In genomic region chr9:125755340-125755739, GRCh38 we compare ENCODE assay signal across 19 cellular contexts. TPM values are rescaled to one million over a fixed set of nuclear protein-coding genes. Genes with fewer than 3 reads are reported as not detected.
A peak's percentile ranks its signal among the peaks of the same experiment; 100 is the strongest.
DNase-seq lines count a peak whose midpoint lies in the region; ATAC-seq and TF ChIP-seq lines count a peak whose summit lies in the region.
"Had no signal": no experiment of that assay in that cellular context is flagged by ENCODE, and none has a peak within 500 bp of the region (broad histone marks: within the 10 kb centered on the region; RNA-seq: fewer than 3 reads in every experiment).

No MANE protein-coding gene starts in this region.

- H3K4me1 ChIP-seq in left lung (peaks cover 11 to 42% of the 10 kb centered on the region in 2 donors), heart left ventricle (peaks cover 0 to 83% (median 39%) of the 10 kb centered on the region in 12 donors)

- H3K27me3 ChIP-seq in left lung, result no peaks in the 10 kb centered on the region
- no peaks in the 10 kb centered on the region for H3K27me3 ChIP-seq in heart left ventricle
- H3K27me3 ChIP-seq: stomach had no signal

- ATAC-seq in left lung (peak; percentile 17), heart left ventricle (no peak)
- ATAC-seq: natural killer cell treated with Interleukin-12 subunit alpha and Interleukin-12 subunit beta and Interleukin-15 and Interleukin-18, amount 100 ng/mL, for 72 hours; Right ventricle myocardium inferior had no signal

- H3K36me3 ChIP-seq in SK-N-MC (ENCODE audit: insufficient read depth, low read length) (no peaks in the 10 kb centered on the region), left lung (no peaks in the 10 kb centered on the region), heart left ventricle (peaks cover 0 to 2% (median 0%) of the 10 kb centered on the region in 9 donors)
- H3K36me3 ChIP-seq: stomach had no signal

- H3K27ac ChIP-seq in SK-N-MC (no peak overlapping the region), left lung (no peak overlapping the region), heart left ventricle (peak overlapping the region in 1 of 12 donors; percentile 14)
- H3K27ac ChIP-seq: stomach had no signal

- intact Hi-C loops in left lung (cut with DNase I), result no loop called here
- intact Hi-C loops in heart left ventricle (cut with DNase I), result loop anchor here in 2 of 10 donors (10.0 kb wide), 3 partner anchors 69 to 201 kb away; no protein-coding TSS in a partner anchor

- TF ChIP-seq CTCF in left lung (IDR thresholded peaks at IDR 0.05) (no peak), GM10266 (IDR thresholded peaks at IDR 0.05; ENCODE audit: control insufficient read depth, insufficient read depth, low read depth, missing control alignments) (no peak), heart left ventricle (IDR thresholded peaks at IDR 0.05) (no peak)

- no peak overlapping the region for H3K4me3 ChIP-seq in SK-N-MC
- no peak overlapping the region for H3K4me3 ChIP-seq in left lung
- H3K4me3 ChIP-seq in heart left ventricle, result no peak overlapping the region
- H3K4me3 ChIP-seq: lung, stomach had no signal

- 59 to 69% (median 64%) methylated on average over 1 of the region's 1 CpG for WGBS in heart left ventricle, 4 donors

- TF ChIP-seq POLR2A in heart left ventricle (IDR thresholded peaks at IDR 0.05), result no peak

- no peak overlapping the region for H3K9ac ChIP-seq in SK-N-MC (ENCODE audit: insufficient read length)

- H3K9me3 ChIP-seq in SK-N-MC (ENCODE audit: low read depth, low read length) (no peaks in the 10 kb centered on the region), left lung (no peaks in the 10 kb centered on the region), heart left ventricle (no peaks in the 10 kb centered on the region)
- H3K9me3 ChIP-seq: stomach had no signal

- DNase-seq in DMS 273 treated with DMSO at 0.1 percent for 48 hours (lab: John Stamatoyannopoulos, UW) (peak; percentile 57), M059J (ENCODE audit: low read depth) (peak; percentile 51), SK-N-MC (ENCODE audit: low read depth, low spot score) (peak; percentile 85), left lung (no peak), GM10266 (ENCODE audit: extremely low spot score) (no peak), NCI-H748 (lab: John Stamatoyannopoulos, UW; ENCODE audit: unreplicated experiment) (no peak), heart left ventricle (no peak)
- no peak for DNase-seq in effector CD8-positive, alpha-beta T cell (lab: John Stamatoyannopoulos, UW)
- DNase-seq: activated CD4-positive, alpha-beta T cell treated with anti-CD3 and anti-CD28 coated beads for 4 hours; activated CD8-positive, alpha-beta memory T cell treated with anti-CD3 and anti-CD28 coated beads, Interleukin-2, amount 50 U/mL, for 48 hours; aorta; CD8-positive, alpha-beta memory T cell; foreskin melanocyte; GOT3; NCI-H2081 treated with DMSO at 0.1 percent for 48 hours; stomach had no signal

RNA-seq across cellular contexts. Expression of gene PBX3, which starts 8.2 kb away (rescaled TPM):
- 53.0 and 71.5 TPM in 2 replicates for total RNA-seq in M059J (2014; rRNA removed; shearing (Covaris generic))
- 10 to 100 TPM; 36.3 to 53.6 TPM for total RNA-seq in left lung
- 10 to 100 TPM; 46.2 to 76.1 (median 59.5) TPM for total RNA-seq in heart left ventricle
- 10 to 100 TPM; 14.8 to 38.8 TPM for polyA plus RNA-seq in heart left ventricle

RNA-seq across cellular contexts. Expression of gene MAPKAP1, which starts 48.3 kb away (rescaled TPM):
- 80.6 and 107 TPM in 2 replicates for total RNA-seq in M059J (2014; rRNA removed; shearing (Covaris generic))
- total RNA-seq in left lung (10 to 100 TPM; 68.3 to 89.5 TPM), heart left ventricle (100 to 1,000 TPM in 7 of 9 donors, 10 to 100 TPM in 2; 76.2 to 145 (median 113) TPM)
- polyA plus RNA-seq in heart left ventricle, result 100 to 1,000 TPM; 124 to 141 TPM

Comparison
In these comparisons a context has a peak if more than half of its experiments do, and no peak if none do; other contexts are left out.
1. DNase-seq: peak in DMS 273 treated with DMSO at 0.1 percent for 48 hours (single experiment), M059J (single experiment) and SK-N-MC (single experiment); none in left lung (0 of 2), effector CD8-positive, alpha-beta T cell (single experiment), GM10266 (single experiment), NCI-H748 (single experiment) and heart left ventricle (0 of 5).